1 cellular context compared by ENCODE assay signal in genomic region chrX:69618803-69619202, GRCh38.
TF ChIP-seq lines count a peak whose summit lies in the region.

No MANE protein-coding gene starts in this region.

TF ChIP-seq in K562, 482 proteins besides CTCF, POLR2A, EP300 and RAD21 (continued from another document):
- TF ChIP-seq ATF3 (IDR thresholded peaks at IDR 0.05) (no peak), ATF3 (CRISPR knock-in tag; conservative IDR thresholded peaks at IDR 0.05) (no peak), MAFG (tag; conservative IDR thresholded peaks at IDR 0.05) (peak; percentile 51; the same call in 1 of the 2 replicates), C11orf30 (IDR thresholded peaks at IDR 0.05; ENCODE audit: low read depth) (peak; percentile 59; the same call in 1 of the 2 replicates)
